ENCODE assay signal across 10 cellular contexts in genomic region chr3:62186967-62187366, GRCh38.
DNase-seq lines count a peak whose midpoint lies in the region; ATAC-seq and TF ChIP-seq lines count a peak whose summit lies in the region.
"Had no signal": no experiment of that assay in that cellular context is flagged by ENCODE, and none has a peak within 500 bp of the region (broad histone marks: within the 10 kb centered on the region; RNA-seq: fewer than 3 reads in every experiment).

No MANE protein-coding gene starts in this region.

- H3K27me3 ChIP-seq in DND-41 (ENCODE audit: insufficient read depth, low read length, poor library complexity) = no peaks in the 10 kb centered on the region

- H3K36me3 ChIP-seq in DND-41 (ENCODE audit: insufficient read depth, low read length) = no peaks in the 10 kb centered on the region

- peaks cover 19% of the 10 kb centered on the region for H3K4me1 Mint-ChIP-seq in mesothelial cell of epicardium
- H3K4me1 Mint-ChIP-seq in stimulated activated naive B cell treated with anti-CD40 and anti-IgM and Interleukin-4, amounts not matched to agents 10 μg/mL and 1 μg/mL and 100 μg/mL, for 72 hours = peaks cover 3 to 8% of the 10 kb centered on the region in 2 donors
- H3K4me1 Mint-ChIP-seq: activated CD4-positive, alpha-beta memory T cell treated with anti-CD3 and anti-CD28 coated beads, Interleukin-2, amount 10 ng/mL, durations not matched to agents 7 days and 5 days had no signal

- no peaks in the 10 kb centered on the region for H3K9me3 Mint-ChIP-seq in mesothelial cell of epicardium
- H3K9me3 Mint-ChIP-seq in stimulated activated naive B cell treated with anti-CD40 and anti-IgM and Interleukin-4, amounts not matched to agents 10 μg/mL and 1 μg/mL and 100 μg/mL, for 72 hours = no peaks in the 10 kb centered on the region
- H3K9me3 Mint-ChIP-seq: activated CD4-positive, alpha-beta memory T cell treated with anti-CD3 and anti-CD28 coated beads, Interleukin-2, amount 10 ng/mL, durations not matched to agents 7 days and 5 days had no signal

- H3K9ac ChIP-seq in DND-41 (ENCODE audit: low read depth, low read length) = no peak overlapping the region

- H3K27ac ChIP-seq in DND-41 (ENCODE audit: low read length) = no peak overlapping the region

- H4K20me1 ChIP-seq in DND-41 (ENCODE audit: insufficient read depth, low read length) = no peaks in the 10 kb centered on the region

- H3K4me2 ChIP-seq in DND-41 (ENCODE audit: insufficient read depth, low read length) = no peak overlapping the region

- peaks cover 8% of the 10 kb centered on the region for H3K4me1 ChIP-seq in DND-41 (ENCODE audit: insufficient read depth, low read length)

- DNase-seq in DND-41 (no peak), LoVo (ENCODE audit: low spot score) (peak; percentile 11), choroid plexus epithelial cell (ENCODE audit: low read depth) (peak; percentile 49), mesothelial cell of epicardium (ENCODE audit: low spot score in 2 of 2, unreplicated experiment in 2 of 2) (no peak), CD1c-positive myeloid dendritic cell (ENCODE audit: extremely low spot score) (no peak), hypothalamus (lab: John Stamatoyannopoulos, UW) (no peak)
- DNase-seq in stimulated activated naive B cell treated with anti-CD40 and anti-IgM and Interleukin-4, amounts not matched to agents 10 μg/mL and 1 μg/mL and 100 μg/mL, for 72 hours = no peak
- DNase-seq: activated CD4-positive, alpha-beta memory T cell treated with anti-CD3 and anti-CD28 coated beads, Interleukin-2, amount 10 ng/mL, durations not matched to agents 7 days and 5 days; hippocampal formation had no signal

- H3K27ac Mint-ChIP-seq in mesothelial cell of epicardium = no peak overlapping the region
- H3K27ac Mint-ChIP-seq in stimulated activated naive B cell treated with anti-CD40 and anti-IgM and Interleukin-4, amounts not matched to agents 10 μg/mL and 1 μg/mL and 100 μg/mL, for 72 hours = no peak overlapping the region
- H3K27ac Mint-ChIP-seq: activated CD4-positive, alpha-beta memory T cell treated with anti-CD3 and anti-CD28 coated beads, Interleukin-2, amount 10 ng/mL, durations not matched to agents 7 days and 5 days had no signal

- no peak overlapping the region for H3K4me3 ChIP-seq in DND-41 (ENCODE audit: low read depth in 1 of 2, low read length in 2 of 2)
- no peak overlapping the region for H3K4me3 ChIP-seq in choroid plexus epithelial cell (ENCODE audit: low read depth, low read length)

- peaks cover 6% of the 10 kb centered on the region for H3K27me3 Mint-ChIP-seq in mesothelial cell of epicardium (ENCODE audit: low read depth)
- peaks cover 11 to 29% of the 10 kb centered on the region in 2 donors for H3K27me3 Mint-ChIP-seq in stimulated activated naive B cell treated with anti-CD40 and anti-IgM and Interleukin-4, amounts not matched to agents 10 μg/mL and 1 μg/mL and 100 μg/mL, for 72 hours
- H3K27me3 Mint-ChIP-seq: activated CD4-positive, alpha-beta memory T cell treated with anti-CD3 and anti-CD28 coated beads, Interleukin-2, amount 10 ng/mL, durations not matched to agents 7 days and 5 days had no signal

- ATAC-seq in DND-41 (ENCODE audit: insufficient read depth, low read depth) (no peak), GM21381 (IDR thresholded peaks at IDR 0.05; ENCODE audit: unreplicated experiment) (no peak)
- no peak for ATAC-seq in stimulated activated naive B cell treated with anti-CD40 and anti-IgM and Interleukin-4, amounts not matched to agents 10 μg/mL and 1 μg/mL and 100 μg/mL, for 72 hours (replicated peaks)

- peak; percentile 46 for TF ChIP-seq CTCF in DND-41 (IDR thresholded peaks at IDR 0.05; ENCODE audit: borderline replicate concordance, extremely low read depth, low read length, poor library complexity, severe bottlenecking)
- peak; percentile 64 for TF ChIP-seq CTCF in choroid plexus epithelial cell (conservative IDR thresholded peaks at IDR 0.05; ENCODE audit: low read depth, low read length)
- TF ChIP-seq CTCF in mesothelial cell of epicardium (IDR thresholded peaks at IDR 0.05; ENCODE audit: unreplicated experiment) = peak; percentile 49

- H3K36me3 Mint-ChIP-seq in mesothelial cell of epicardium = peaks cover 2% of the 10 kb centered on the region
- no peaks in the 10 kb centered on the region for H3K36me3 Mint-ChIP-seq in stimulated activated naive B cell treated with anti-CD40 and anti-IgM and Interleukin-4, amounts not matched to agents 10 μg/mL and 1 μg/mL and 100 μg/mL, for 72 hours

- no peak overlapping the region for H2AFZ ChIP-seq in DND-41 (ENCODE audit: low read depth, low read length)

- H3K79me2 ChIP-seq in DND-41 (ENCODE audit: insufficient read depth, low read length) = no peaks in the 10 kb centered on the region

- no peak overlapping the region for H3K4me3 Mint-ChIP-seq in mesothelial cell of epicardium
- H3K4me3 Mint-ChIP-seq in stimulated activated naive B cell treated with anti-CD40 and anti-IgM and Interleukin-4, amounts not matched to agents 10 μg/mL and 1 μg/mL and 100 μg/mL, for 72 hours = no peak overlapping the region
- H3K4me3 Mint-ChIP-seq: activated CD4-positive, alpha-beta memory T cell treated with anti-CD3 and anti-CD28 coated beads, Interleukin-2, amount 10 ng/mL, durations not matched to agents 7 days and 5 days had no signal

- H3K9me3 ChIP-seq in DND-41 (ENCODE audit: insufficient read depth, low read length, severe bottlenecking) = no peaks in the 10 kb centered on the region

Comparison
In these comparisons a context has a peak if more than half of its experiments do, and no peak if none do; other contexts are left out.
1. DNase-seq: peak in LoVo (single experiment) and choroid plexus epithelial cell (single experiment); none in DND-41 (single experiment), mesothelial cell of epicardium (0 of 2), CD1c-positive myeloid dendritic cell (single experiment), stimulated activated naive B cell treated with anti-CD40 and anti-IgM and Interleukin-4, amounts not matched to agents 10 μg/mL and 1 μg/mL and 100 μg/mL, for 72 hours (single experiment) and hypothalamus (0 of 51).
2. Peak in every context shown above with its lines, with median percentiles within 50 percentile points of each other: CTCF ChIP-seq.